15 cellular contexts compared by ENCODE assay signal in the genomic region with DNA sequence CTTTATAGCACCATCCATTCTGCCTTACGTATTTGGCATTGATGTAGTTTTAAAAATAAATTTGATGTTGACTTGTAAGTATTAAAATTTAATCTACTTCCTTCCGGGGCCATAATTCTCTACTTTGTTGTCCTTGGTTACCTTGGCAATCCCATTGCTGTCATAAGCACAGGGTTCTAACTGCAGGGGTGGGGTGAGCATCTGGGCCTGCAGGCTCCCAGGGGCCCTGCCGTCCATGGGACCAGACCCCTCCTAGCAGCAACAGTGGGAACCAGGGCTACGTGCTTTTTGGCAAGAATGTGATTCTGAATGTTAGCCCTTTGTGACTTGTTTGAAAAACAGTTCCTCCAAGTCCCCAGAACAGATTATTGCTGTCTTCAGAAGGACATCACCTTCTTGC. TPM values are rescaled to one million over a fixed set of nuclear protein-coding genes. Genes with fewer than 3 reads are reported as not detected.
A peak's percentile ranks its signal among the peaks of the same experiment; 100 is the strongest.
DNase-seq lines count a peak whose midpoint lies in the region; ATAC-seq and TF ChIP-seq lines count a peak whose summit lies in the region.
"Had no signal": no experiment of that assay in that cellular context is flagged by ENCODE, and none has a peak within 500 bp of the region (broad histone marks: within the 10 kb centered on the region; RNA-seq: fewer than 3 reads in every experiment).

No MANE protein-coding gene starts in this region.

- no peak for ATAC-seq in PC-3
- no peak for ATAC-seq in lower lobe of right lung
- ATAC-seq in GM21381 (IDR thresholded peaks at IDR 0.05; ENCODE audit: unreplicated experiment) = no peak
- ATAC-seq: stimulated activated naive B cell treated with anti-CD40 and anti-IgM and Interleukin-4, amounts not matched to agents 10 μg/mL and 1 μg/mL and 100 μg/mL, for 72 hours had no signal

- peaks cover 93% of the 10 kb centered on the region for H3K79me2 ChIP-seq in PC-3 (ENCODE audit: low read length)

- no peak overlapping the region for H3K27ac Mint-ChIP-seq in immature natural killer cell
- H3K27ac Mint-ChIP-seq: activated CD4-positive, alpha-beta memory T cell treated with anti-CD3 and anti-CD28 coated beads for 36 hours; stimulated activated naive B cell treated with anti-CD40 and anti-IgM and Interleukin-4, amounts not matched to agents 10 μg/mL and 1 μg/mL and 100 μg/mL, for 72 hours had no signal

- TF ChIP-seq CTCF in PC-3 (conservative IDR thresholded peaks at IDR 0.05; ENCODE audit: low read depth, low read length) (no peak), dorsolateral prefrontal cortex (IDR thresholded peaks at IDR 0.05 in 54 of 56, conservative IDR thresholded peaks at IDR 0.05 in 2 of 56; ENCODE audit: low read depth in 1 of 56, partially characterized antibody in 56 of 56) (no peak), tibial artery (IDR thresholded peaks at IDR 0.05) (no peak), lower lobe of right lung (IDR thresholded peaks at IDR 0.05) (no peak)

- peak overlapping the region; percentile 29; the same call in 1 of the 2 replicates for H3K27ac ChIP-seq in PC-3 (ENCODE audit: low read length)
- H3K27ac ChIP-seq in dorsolateral prefrontal cortex = peak overlapping the region in 30 of 59 donors; percentile 1 to 64 (median 40)
- peak overlapping the region; percentile 77 to 91 for H3K27ac ChIP-seq in tibial artery
- H3K27ac ChIP-seq in lower lobe of right lung = no peak overlapping the region
- H3K27ac ChIP-seq: KMS-11 had no signal

- peaks cover 0 to 3% (median 0%) of the 10 kb centered on the region in 3 donors for H3K36me3 Mint-ChIP-seq in immature natural killer cell
- H3K36me3 Mint-ChIP-seq: activated CD4-positive, alpha-beta memory T cell treated with anti-CD3 and anti-CD28 coated beads for 36 hours; stimulated activated naive B cell treated with anti-CD40 and anti-IgM and Interleukin-4, amounts not matched to agents 10 μg/mL and 1 μg/mL and 100 μg/mL, for 72 hours had no signal

- 0 out of 2 replicates have a peak, but pooled peaks cover 4% of the 10 kb centered on the region for H3K36me3 ChIP-seq in PC-3 (ENCODE audit: low read depth, low read length)
- H3K36me3 ChIP-seq in tibial artery = no peaks in the 10 kb centered on the region
- no peaks in the 10 kb centered on the region for H3K36me3 ChIP-seq in lower lobe of right lung

- POLR2A ChIA-PET in PC-3 (lab: Charles Lee; ENCODE audit: unreplicated experiment) = no interaction called here

- no peaks in the 10 kb centered on the region for H3K9me2 ChIP-seq in PC-3 (replicated peaks; ENCODE audit: low read length)

- no TSS peak for BruUV-seq in PC-3 (replicated peaks; lab: Mats Ljungman, UMichigan)

- no peaks in the 10 kb centered on the region for H3K9me3 Mint-ChIP-seq in immature natural killer cell
- H3K9me3 Mint-ChIP-seq: activated CD4-positive, alpha-beta memory T cell treated with anti-CD3 and anti-CD28 coated beads for 36 hours; stimulated activated naive B cell treated with anti-CD40 and anti-IgM and Interleukin-4, amounts not matched to agents 10 μg/mL and 1 μg/mL and 100 μg/mL, for 72 hours had no signal

- intact Hi-C loops in PC-3 (cut with micrococcal nuclease) (no loop called here), dorsolateral prefrontal cortex (cut with DNase I) (no loop called here), tibial artery (cut with DNase I; ENCODE audit: low total_unique reads) (no loop called here), lower lobe of right lung (cut with DNase I) (no loop called here)

- CTCF ChIA-PET in PC-3 (lab: Charles Lee) = no interaction called here

- H3F3A ChIP-seq in PC-3 (ENCODE audit: low read length, unreplicated experiment) = no peaks in the 10 kb centered on the region

- no peak overlapping the region for H3K9ac ChIP-seq in PC-3 (ENCODE audit: low read length)
- H3K9ac ChIP-seq: KMS-11 had no signal

- H3K4me3 ChIP-seq in PC-3 (ENCODE audit: low read length) = no peak overlapping the region
- H3K4me3 ChIP-seq in dorsolateral prefrontal cortex = peak overlapping the region in 1 of 59 donors; percentile 17
- no peak overlapping the region for H3K4me3 ChIP-seq in tibial artery
- no peak overlapping the region for H3K4me3 ChIP-seq in lower lobe of right lung

- H3K9me3 ChIP-seq in PC-3 (ENCODE audit: low read length) (no peaks in the 10 kb centered on the region), tibial artery (no peaks in the 10 kb centered on the region), lower lobe of right lung (no peaks in the 10 kb centered on the region)

- no peak overlapping the region for H2AFZ ChIP-seq in PC-3 (ENCODE audit: low read length)

- DNase-seq in PC-3 = no peak
- no peak for DNase-seq in dorsolateral prefrontal cortex
- DNase-seq in lung microvascular endothelial cell (ENCODE audit: low read depth in 2 of 2) = peak; percentile 48 to 64
- DNase-seq in tibial artery = no peak
- DNase-seq in effector CD4-positive, alpha-beta T cell = no peak
- no peak for DNase-seq in lower lobe of right lung
- DNase-seq in immature natural killer cell = no peak
- DNase-seq: activated CD4-positive, alpha-beta memory T cell treated with anti-CD3 and anti-CD28 coated beads for 36 hours; activated effector memory CD4-positive, alpha-beta T cell treated with anti-CD3 and anti-CD28 coated beads, Interleukin-2, amount 50 U/mL, for 16 hours; NCI-H2081 treated with DMSO at 0.1 percent for 48 hours; OCI-M1; stimulated activated naive B cell treated with anti-CD40 and anti-IgM and Interleukin-4, amounts not matched to agents 10 μg/mL and 1 μg/mL and 100 μg/mL, for 72 hours; T-helper 2 cell had no signal

- H3K4me1 ChIP-seq in PC-3 (ENCODE audit: insufficient read depth, low read length) = peaks cover 31% of the 10 kb centered on the region
- peaks cover 0 to 77% (median 40%) of the 10 kb centered on the region in 4 donors for H3K4me1 ChIP-seq in tibial artery
- H3K4me1 ChIP-seq in lower lobe of right lung = peaks cover 51% of the 10 kb centered on the region

- 0 out of 2 replicates have a peak overlapping the region, but pooled peaks have one; percentile 38 for H3K4me2 ChIP-seq in PC-3 (ENCODE audit: low read length)
- H3K4me2 ChIP-seq: KMS-11 had no signal

- H4K20me1 ChIP-seq in PC-3 (ENCODE audit: low read length) = peaks cover 21% of the 10 kb centered on the region

- H3K4me1 Mint-ChIP-seq in immature natural killer cell = peaks cover 0 to 2% of the 10 kb centered on the region in 2 donors

- no peak overlapping the region for H3K4me3 Mint-ChIP-seq in immature natural killer cell
- H3K4me3 Mint-ChIP-seq: activated CD4-positive, alpha-beta memory T cell treated with anti-CD3 and anti-CD28 coated beads for 36 hours; stimulated activated naive B cell treated with anti-CD40 and anti-IgM and Interleukin-4, amounts not matched to agents 10 μg/mL and 1 μg/mL and 100 μg/mL, for 72 hours had no signal

- H3K27me3 Mint-ChIP-seq in immature natural killer cell (ENCODE audit: low read depth in 3 of 3) = peaks cover 5 to 18% (median 11%) of the 10 kb centered on the region in 3 donors

- H3K27me3 ChIP-seq in PC-3 (ENCODE audit: low read length) = no peaks in the 10 kb centered on the region
- no peaks in the 10 kb centered on the region for H3K27me3 ChIP-seq in dorsolateral prefrontal cortex
- no peaks in the 10 kb centered on the region for H3K27me3 ChIP-seq in tibial artery
- H3K27me3 ChIP-seq in lower lobe of right lung (ENCODE audit: low read depth) = peaks cover 17% of the 10 kb centered on the region

RNA-seq across cellular contexts. Expression of a gene that starts 4.9 kb away (rescaled TPM):
- total RNA-seq in PC-3 (2014; rRNA removed) (25.2 and 34.5 TPM in 2 replicates), dorsolateral prefrontal cortex (10 to 100 TPM; 30.8 to 63.8 (median 48.4) TPM), lung microvascular endothelial cell (26.2 and 28.8 TPM in 2 replicates), lower lobe of right lung (24.3 TPM)
- under 1 TPM in 2 of 3 donors, not detected in 1; 0.04 to 0.06 TPM for polyA plus RNA-seq in immature natural killer cell

Comparison
In these comparisons a context has a peak if more than half of its experiments do, and no peak if none do; other contexts are left out.
1. DNase-seq: peak in lung microvascular endothelial cell (2 of 2); none in PC-3 (single experiment), dorsolateral prefrontal cortex (0 of 10), tibial artery (0 of 2), effector CD4-positive, alpha-beta T cell (single experiment), lower lobe of right lung (single experiment) and immature natural killer cell (0 of 3).